Comparison of ENCODE assay signal across 8 cellular contexts in the genomic region with DNA sequence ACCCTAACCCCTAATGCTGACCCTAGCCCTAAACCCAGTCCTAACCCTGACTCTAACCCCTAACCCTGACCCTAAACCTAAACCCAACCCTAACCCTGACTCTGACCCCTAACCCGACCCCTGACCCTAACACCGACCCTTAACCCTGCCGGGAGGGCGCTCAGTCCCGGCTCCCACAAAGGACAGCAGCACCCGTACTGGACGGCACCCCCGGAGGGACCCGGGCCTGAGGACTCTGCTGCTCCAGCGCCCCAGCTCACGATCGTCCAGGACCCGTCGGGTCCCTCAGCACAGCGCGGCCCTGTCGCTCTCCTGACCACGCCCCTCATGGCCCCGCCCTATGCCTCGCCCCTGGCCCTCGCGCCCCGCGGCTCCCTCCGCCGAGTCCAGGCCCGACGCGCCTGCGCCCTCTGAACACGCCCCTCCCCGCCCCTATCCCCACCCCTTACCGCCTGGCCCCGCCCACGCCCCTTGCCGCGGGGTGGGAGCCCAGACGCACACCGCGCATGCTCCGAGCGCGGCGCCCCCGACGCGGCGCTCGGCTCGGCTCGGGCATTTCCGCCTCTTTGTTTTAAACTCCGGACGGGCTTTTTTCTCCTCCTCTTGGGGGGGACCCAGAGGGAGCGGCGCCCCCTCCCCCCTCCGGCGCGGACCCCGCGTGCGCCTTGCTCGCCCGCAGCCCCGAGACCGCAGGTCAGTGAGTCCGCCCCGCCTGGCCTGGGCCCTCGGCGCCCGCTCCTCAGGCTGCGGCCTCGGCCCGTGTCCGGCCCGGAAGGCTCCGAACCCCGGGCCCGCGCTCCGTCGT.
DNase-seq lines count a peak whose midpoint lies in the region; ATAC-seq and TF ChIP-seq lines count a peak whose summit lies in the region.

A gene with protein sequence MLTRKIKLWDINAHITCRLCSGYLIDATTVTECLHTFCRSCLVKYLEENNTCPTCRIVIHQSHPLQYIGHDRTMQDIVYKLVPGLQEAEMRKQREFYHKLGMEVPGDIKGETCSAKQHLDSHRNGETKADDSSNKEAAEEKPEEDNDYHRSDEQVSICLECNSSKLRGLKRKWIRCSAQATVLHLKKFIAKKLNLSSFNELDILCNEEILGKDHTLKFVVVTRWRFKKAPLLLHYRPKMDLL (plus strand): TSS at position 555 of the 805 bp plus-strand sequence. CDS start 27,849 bp downstream, outside the sequence.

- DNase-seq in AG09309 (ENCODE audit: low read depth), result peak; percentile 67
- peak; percentile 74 for DNase-seq in NCI-H345 treated with DMSO at 0.1 percent for 48 hours (lab: John Stamatoyannopoulos, UW; ENCODE audit: unreplicated experiment)
- DNase-seq in activated CD4-positive, CD25-positive, alpha-beta regulatory T cell (lab: John Stamatoyannopoulos, UW), result peak; percentile 93 to 97 (median 96)
- DNase-seq in caudate nucleus (lab: John Stamatoyannopoulos, UW), result peak; percentile 32 to 98 (median 91)
- DNase-seq in iris pigment epithelial cell (ENCODE audit: low read depth), result peak; percentile 94
- peak; percentile 96 to 98 for DNase-seq in stimulated activated CD4-positive, alpha-beta T cell treated with anti-CD3 and anti-CD28 coated beads, Interleukin-12 subunit alpha, Interleukin-12 subunit beta, amount 100 ng/mL, for 24 hours (ENCODE audit: low read depth in 2 of 2)

- H3K27ac ChIP-seq in caudate nucleus (ENCODE audit: low read depth, low read length), result no peak within 1 kb of the TSS

- ATAC-seq in GM19035 (IDR thresholded peaks at IDR 0.05; ENCODE audit: unreplicated experiment) (peak; percentile 94), HG03342 (IDR thresholded peaks at IDR 0.05; ENCODE audit: unreplicated experiment) (peak; percentile 93)

- no peak for TF ChIP-seq CTCF in AG09309 (IDR thresholded peaks at IDR 0.05; ENCODE audit: control insufficient read depth, insufficient read depth, low read depth, low read length, missing control alignments)

- H3K4me3 ChIP-seq in AG09309 (ENCODE audit: control insufficient read depth, low read depth, low read length), result peak within 1 kb of the TSS; percentile 96
